ENCODE assay signal across 1 cellular context in genomic region chr20:46936415-46937139, GRCh38.
TF ChIP-seq lines count a peak whose summit lies in the region.

No MANE protein-coding gene starts in this region.

TF ChIP-seq in IMR-90, 13 proteins besides CTCF, POLR2A, EP300 and RAD21:
- TF ChIP-seq ELK1 (IDR thresholded peaks at IDR 0.05; ENCODE audit: borderline replicate concordance, low read depth, low read length) (no peak), MXI1 (IDR thresholded peaks at IDR 0.05; ENCODE audit: borderline replicate concordance, low read depth, low read length) (no peak), CEBPB (IDR thresholded peaks at IDR 0.05; ENCODE audit: low read depth, low read length) (no peak), MAZ (IDR thresholded peaks at IDR 0.05; ENCODE audit: borderline replicate concordance, low read depth, low read length) (no peak), SMC3 (IDR thresholded peaks at IDR 0.05; ENCODE audit: low read depth, low read length) (no peak), BHLHE40 (IDR thresholded peaks at IDR 0.05; ENCODE audit: low read depth, low read length) (no peak), MAFK (IDR thresholded peaks at IDR 0.05; ENCODE audit: low read depth, low read length) (no peak), FOS (IDR thresholded peaks at IDR 0.05; ENCODE audit: low read depth, low read length) (no peak), CHD1 (IDR thresholded peaks at IDR 0.05; ENCODE audit: low read depth, low read length) (no peak), NFE2L2 (IDR thresholded peaks at IDR 0.05; ENCODE audit: low read depth, low read length) (no peak)
- TF ChIP-seq, protein P1, sequence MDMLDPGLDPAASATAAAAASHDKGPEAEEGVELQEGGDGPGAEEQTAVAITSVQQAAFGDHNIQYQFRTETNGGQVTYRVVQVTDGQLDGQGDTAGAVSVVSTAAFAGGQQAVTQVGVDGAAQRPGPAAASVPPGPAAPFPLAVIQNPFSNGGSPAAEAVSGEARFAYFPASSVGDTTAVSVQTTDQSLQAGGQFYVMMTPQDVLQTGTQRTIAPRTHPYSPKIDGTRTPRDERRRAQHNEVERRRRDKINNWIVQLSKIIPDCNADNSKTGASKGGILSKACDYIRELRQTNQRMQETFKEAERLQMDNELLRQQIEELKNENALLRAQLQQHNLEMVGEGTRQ (IDR thresholded peaks at IDR 0.05; ENCODE audit: low read depth, low read length) = no peak
TF ChIP-seq in IMR-90: peak in this region for 0.
